In genomic region chr4:3236326-3236878, GRCh38 we compare ENCODE assay signal across 1 cellular context.
A peak's percentile ranks its signal among the peaks of the same experiment; 100 is the strongest.
TF ChIP-seq lines count a peak whose summit lies in the region.

No MANE protein-coding gene starts in this region.

TF ChIP-seq in HepG2, 621 proteins besides CTCF, POLR2A, EP300 and RAD21:
- 0 out of 2 replicates have a peak, but pooled peaks have one; percentile 42 for TF ChIP-seq ZBTB38 (CRISPR knock-in tag; IDR thresholded peaks at IDR 0.05)
- 0 out of 2 replicates have a peak, but pooled peaks have one; percentile 45 for TF ChIP-seq ZBTB33 (CRISPR knock-in tag; IDR thresholded peaks at IDR 0.05)
- peak; percentile 18; the same call in 1 of the 2 replicates for TF ChIP-seq HNF4A (CRISPR knock-in tag; IDR thresholded peaks at IDR 0.05)
- TF ChIP-seq HNRNPL (IDR thresholded peaks at IDR 0.05; ENCODE audit: low read depth, low read length) = no peak
- TF ChIP-seq ATF2 (CRISPR knock-in tag; IDR thresholded peaks at IDR 0.05) = no peak
- TF ChIP-seq PHB2 (IDR thresholded peaks at IDR 0.05; ENCODE audit: partially characterized antibody) = no peak
